ENCODE assay signal across 1 cellular context in the genomic region with DNA sequence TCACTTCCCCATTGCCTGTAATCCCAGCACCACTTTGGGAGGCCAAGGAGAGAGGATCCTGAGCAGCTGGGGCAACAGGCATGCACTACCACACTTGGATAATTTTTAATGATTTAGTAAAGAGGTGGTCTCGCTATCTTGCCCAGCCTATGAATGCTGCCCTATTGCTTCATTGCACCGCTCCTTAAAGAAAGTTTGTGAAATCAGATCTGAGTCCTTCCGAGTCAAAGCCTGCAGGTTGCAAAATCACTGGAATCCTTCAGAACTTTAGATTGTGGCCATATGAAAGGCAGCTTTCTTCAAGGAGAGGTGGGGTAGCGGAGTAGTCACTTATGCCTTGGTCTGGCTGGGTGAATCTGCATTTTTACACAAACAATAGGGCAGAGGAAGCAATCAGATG.
TF ChIP-seq lines count a peak whose summit lies in the region.

No MANE protein-coding gene starts in this region.

TF ChIP-seq in GM23338, 12 proteins besides CTCF, POLR2A, EP300 and RAD21 (continued from another document):
- TF ChIP-seq, protein P1, sequence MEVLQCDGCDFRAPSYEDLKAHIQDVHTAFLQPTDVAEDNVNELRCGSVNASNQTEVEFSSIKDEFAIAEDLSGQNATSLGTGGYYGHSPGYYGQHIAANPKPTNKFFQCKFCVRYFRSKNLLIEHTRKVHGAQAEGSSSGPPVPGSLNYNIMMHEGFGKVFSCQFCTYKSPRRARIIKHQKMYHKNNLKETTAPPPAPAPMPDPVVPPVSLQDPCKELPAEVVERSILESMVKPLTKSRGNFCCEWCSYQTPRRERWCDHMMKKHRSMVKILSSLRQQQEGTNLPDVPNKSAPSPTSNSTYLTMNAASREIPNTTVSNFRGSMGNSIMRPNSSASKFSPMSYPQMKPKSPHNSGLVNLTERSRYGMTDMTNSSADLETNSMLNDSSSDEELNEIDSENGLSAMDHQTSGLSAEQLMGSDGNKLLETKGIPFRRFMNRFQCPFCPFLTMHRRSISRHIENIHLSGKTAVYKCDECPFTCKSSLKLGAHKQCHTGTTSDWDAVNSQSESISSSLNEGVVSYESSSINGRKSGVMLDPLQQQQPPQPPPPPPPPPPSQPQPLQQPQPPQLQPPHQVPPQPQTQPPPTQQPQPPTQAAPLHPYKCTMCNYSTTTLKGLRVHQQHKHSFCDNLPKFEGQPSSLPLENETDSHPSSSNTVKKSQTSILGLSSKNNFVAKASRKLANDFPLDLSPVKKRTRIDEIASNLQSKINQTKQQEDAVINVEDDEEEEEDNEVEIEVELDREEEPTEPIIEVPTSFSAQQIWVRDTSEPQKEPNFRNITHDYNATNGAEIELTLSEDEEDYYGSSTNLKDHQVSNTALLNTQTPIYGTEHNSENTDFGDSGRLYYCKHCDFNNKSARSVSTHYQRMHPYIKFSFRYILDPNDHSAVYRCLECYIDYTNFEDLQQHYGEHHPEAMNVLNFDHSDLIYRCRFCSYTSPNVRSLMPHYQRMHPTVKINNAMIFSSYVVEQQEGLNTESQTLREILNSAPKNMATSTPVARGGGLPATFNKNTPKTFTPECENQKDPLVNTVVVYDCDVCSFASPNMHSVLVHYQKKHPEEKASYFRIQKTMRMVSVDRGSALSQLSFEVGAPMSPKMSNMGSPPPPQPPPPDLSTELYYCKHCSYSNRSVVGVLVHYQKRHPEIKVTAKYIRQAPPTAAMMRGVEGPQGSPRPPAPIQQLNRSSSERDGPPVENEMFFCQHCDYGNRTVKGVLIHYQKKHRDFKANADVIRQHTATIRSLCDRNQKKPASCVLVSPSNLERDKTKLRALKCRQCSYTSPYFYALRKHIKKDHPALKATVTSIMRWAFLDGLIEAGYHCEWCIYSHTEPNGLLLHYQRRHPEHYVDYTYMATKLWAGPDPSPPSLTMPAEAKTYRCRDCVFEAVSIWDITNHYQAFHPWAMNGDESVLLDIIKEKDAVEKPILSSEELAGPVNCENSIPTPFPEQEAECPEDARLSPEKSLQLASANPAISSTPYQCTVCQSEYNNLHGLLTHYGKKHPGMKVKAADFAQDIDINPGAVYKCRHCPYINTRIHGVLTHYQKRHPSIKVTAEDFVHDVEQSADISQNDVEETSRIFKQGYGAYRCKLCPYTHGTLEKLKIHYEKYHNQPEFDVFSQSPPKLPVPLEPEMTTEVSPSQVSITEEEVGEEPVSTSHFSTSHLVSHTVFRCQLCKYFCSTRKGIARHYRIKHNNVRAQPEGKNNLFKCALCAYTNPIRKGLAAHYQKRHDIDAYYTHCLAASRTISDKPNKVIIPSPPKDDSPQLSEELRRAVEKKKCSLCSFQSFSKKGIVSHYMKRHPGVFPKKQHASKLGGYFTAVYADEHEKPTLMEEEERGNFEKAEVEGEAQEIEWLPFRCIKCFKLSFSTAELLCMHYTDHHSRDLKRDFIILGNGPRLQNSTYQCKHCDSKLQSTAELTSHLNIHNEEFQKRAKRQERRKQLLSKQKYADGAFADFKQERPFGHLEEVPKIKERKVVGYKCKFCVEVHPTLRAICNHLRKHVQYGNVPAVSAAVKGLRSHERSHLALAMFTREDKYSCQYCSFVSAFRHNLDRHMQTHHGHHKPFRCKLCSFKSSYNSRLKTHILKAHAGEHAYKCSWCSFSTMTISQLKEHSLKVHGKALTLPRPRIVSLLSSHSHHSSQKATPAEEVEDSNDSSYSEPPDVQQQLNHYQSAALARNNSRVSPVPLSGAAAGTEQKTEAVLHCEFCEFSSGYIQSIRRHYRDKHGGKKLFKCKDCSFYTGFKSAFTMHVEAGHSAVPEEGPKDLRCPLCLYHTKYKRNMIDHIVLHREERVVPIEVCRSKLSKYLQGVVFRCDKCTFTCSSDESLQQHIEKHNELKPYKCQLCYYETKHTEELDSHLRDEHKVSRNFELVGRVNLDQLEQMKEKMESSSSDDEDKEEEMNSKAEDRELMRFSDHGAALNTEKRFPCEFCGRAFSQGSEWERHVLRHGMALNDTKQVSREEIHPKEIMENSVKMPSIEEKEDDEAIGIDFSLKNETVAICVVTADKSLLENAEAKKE (CRISPR knock-in tag; IDR thresholded peaks at IDR 0.05): no peak
- TF ChIP-seq EZH2phosphoT487 (IDR thresholded peaks at IDR 0.05; ENCODE audit: unreplicated experiment) (no peak), POLR2AphosphoS5 (IDR thresholded peaks at IDR 0.05; ENCODE audit: low read depth) (no peak), ZNF331 (CRISPR knock-in tag; IDR thresholded peaks at IDR 0.05; ENCODE audit: low read depth) (no peak), CREB1 (CRISPR knock-in tag; IDR thresholded peaks at IDR 0.05; ENCODE audit: low read depth) (no peak), STAT1 (IDR thresholded peaks at IDR 0.05; ENCODE audit: unreplicated experiment) (no peak), NANOG (IDR thresholded peaks at IDR 0.05; ENCODE audit: borderline replicate concordance) (no peak)
- TF ChIP-seq, protein P2, sequence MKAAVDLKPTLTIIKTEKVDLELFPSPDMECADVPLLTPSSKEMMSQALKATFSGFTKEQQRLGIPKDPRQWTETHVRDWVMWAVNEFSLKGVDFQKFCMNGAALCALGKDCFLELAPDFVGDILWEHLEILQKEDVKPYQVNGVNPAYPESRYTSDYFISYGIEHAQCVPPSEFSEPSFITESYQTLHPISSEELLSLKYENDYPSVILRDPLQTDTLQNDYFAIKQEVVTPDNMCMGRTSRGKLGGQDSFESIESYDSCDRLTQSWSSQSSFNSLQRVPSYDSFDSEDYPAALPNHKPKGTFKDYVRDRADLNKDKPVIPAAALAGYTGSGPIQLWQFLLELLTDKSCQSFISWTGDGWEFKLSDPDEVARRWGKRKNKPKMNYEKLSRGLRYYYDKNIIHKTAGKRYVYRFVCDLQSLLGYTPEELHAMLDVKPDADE (IDR thresholded peaks at IDR 0.05): no peak
